ENCODE assay signal across 6 cellular contexts in genomic region chr19:1904385-1905070, GRCh38. TPM values are rescaled to one million over a fixed set of nuclear protein-coding genes. Genes with fewer than 3 reads are reported as not detected.
DNase-seq lines count a peak whose midpoint lies in the region; ATAC-seq and TF ChIP-seq lines count a peak whose summit lies in the region.

No MANE protein-coding gene starts in this region.

- peak overlapping the region; percentile 83 for H3K27ac Mint-ChIP-seq in chondrocyte (ENCODE audit: unreplicated experiment)

- ATAC-seq in GM18498 (IDR thresholded peaks at IDR 0.05; ENCODE audit: unreplicated experiment), result peak; percentile 16
- ATAC-seq in HG03520 (IDR thresholded peaks at IDR 0.05; ENCODE audit: unreplicated experiment), result no peak

- no peaks in the 10 kb centered on the region for H3K9me3 Mint-ChIP-seq in chondrocyte (ENCODE audit: low read depth)

- no peak for TF ChIP-seq CTCF in chondrocyte (IDR thresholded peaks at IDR 0.05)

- peaks cover 26% of the 10 kb centered on the region for H3K79me1 ChIP-seq in trophoblast cell (ENCODE audit: low read length)

- peak overlapping the region; percentile 99 for H2BK5ac ChIP-seq in trophoblast cell (ENCODE audit: low read depth, low read length, poor library complexity)

- no CpG with 5 or more reads among the region's 12 CpGs for WGBS in trophoblast cell (ENCODE audit: extremely low coverage, insufficient coverage, insufficient read length)

- H3K79me2 ChIP-seq in trophoblast cell (ENCODE audit: control insufficient read depth, insufficient read depth, low read length, poor library complexity), result peaks cover 25% of the 10 kb centered on the region

- H3K9me3 ChIP-seq in trophoblast cell (ENCODE audit: insufficient read depth, low read depth, low read length), result no peaks in the 10 kb centered on the region

- peak overlapping the region; percentile 97 for H3K18ac ChIP-seq in trophoblast cell (ENCODE audit: low read length)

- peak overlapping the region; percentile 99 for H3K27ac ChIP-seq in trophoblast cell (ENCODE audit: low read depth, low read length)

- peak overlapping the region; percentile 90 for H3K4ac ChIP-seq in trophoblast cell (ENCODE audit: low read depth, low read length)

- TF ChIP-seq RAD21 in Ishikawa (IDR thresholded peaks at IDR 0.05; ENCODE audit: low read depth), result no peak

- peak overlapping the region; percentile 100 for H4K91ac ChIP-seq in trophoblast cell (ENCODE audit: low read depth, low read length)

- H2AFZ ChIP-seq in trophoblast cell (ENCODE audit: insufficient read depth, low read length, poor library complexity), result peak overlapping the region; percentile 92

- peak overlapping the region; percentile 75 for H3K4me2 ChIP-seq in trophoblast cell (ENCODE audit: low read length)

- H3K36me3 Mint-ChIP-seq in chondrocyte (ENCODE audit: low read depth), result no peaks in the 10 kb centered on the region

- no peak for DNase-seq in chondrocyte (ENCODE audit: low spot score)
- DNase-seq in trophoblast cell, result peak; percentile 95 to 98
- DNase-seq in COLO829 (ENCODE audit: low spot score), result no peak

- H3K36me3 ChIP-seq in trophoblast cell (ENCODE audit: control insufficient read depth in 1 of 2, insufficient read depth in 2 of 2, low read length in 2 of 2), result peaks cover 10 to 17% of the 10 kb centered on the region in 2 experiments

- peak overlapping the region; percentile 99 for H2BK120ac ChIP-seq in trophoblast cell (ENCODE audit: insufficient read depth, low read length, poor library complexity)

- H3K14ac ChIP-seq in trophoblast cell (ENCODE audit: low read length), result peak overlapping the region; percentile 94

- H3K4me1 Mint-ChIP-seq in chondrocyte (ENCODE audit: low read depth), result peaks cover 32% of the 10 kb centered on the region

- peak overlapping the region; percentile 73 for H3K4me3 Mint-ChIP-seq in chondrocyte (ENCODE audit: unreplicated experiment)

- H3K27me3 ChIP-seq in trophoblast cell (ENCODE audit: insufficient read depth, low read length), result no peaks in the 10 kb centered on the region

- no peak overlapping the region for H3K23ac ChIP-seq in trophoblast cell (ENCODE audit: low read length)

- peak overlapping the region; percentile 25 for H3K4me3 ChIP-seq in trophoblast cell (ENCODE audit: low read depth, low read length)

- peak overlapping the region; percentile 65 for H2AK5ac ChIP-seq in trophoblast cell (ENCODE audit: low read length)

- peak overlapping the region; percentile 95 for H4K8ac ChIP-seq in trophoblast cell (ENCODE audit: low read depth, low read length)

- H4K12ac ChIP-seq in trophoblast cell (ENCODE audit: low read depth, low read length), result peak overlapping the region; percentile 99

- no peak for TF ChIP-seq EP300 in Ishikawa (IDR thresholded peaks at IDR 0.05; ENCODE audit: borderline replicate concordance)

- no peaks in the 10 kb centered on the region for H3K27me3 Mint-ChIP-seq in chondrocyte (ENCODE audit: low read depth)

- H3K9ac ChIP-seq in trophoblast cell (ENCODE audit: low read length), result peak overlapping the region; percentile 69

- peak overlapping the region; percentile 97 for H2BK12ac ChIP-seq in trophoblast cell (ENCODE audit: low read length)

- peaks cover 36 to 40% of the 10 kb centered on the region in 2 experiments for H3K4me1 ChIP-seq in trophoblast cell (ENCODE audit: control insufficient read depth in 1 of 2, insufficient read depth in 2 of 2, low read length in 2 of 2)

TF ChIP-seq in Ishikawa, 13 proteins besides CTCF, POLR2A, EP300 and RAD21:
- TF ChIP-seq TEAD4 (IDR thresholded peaks at IDR 0.05), result peak; percentile 56
- TF ChIP-seq CREB1 (IDR thresholded peaks at IDR 0.05; ENCODE audit: low read depth), result no peak
- TF ChIP-seq NFIC (IDR thresholded peaks at IDR 0.05), result peak; percentile 34; the same call in 1 of the 2 replicates
- no peak for TF ChIP-seq YY1 (IDR thresholded peaks at IDR 0.05; ENCODE audit: low read depth)
- TF ChIP-seq TCF12 (IDR thresholded peaks at IDR 0.05; ENCODE audit: low read depth), result peak; percentile 64
- TF ChIP-seq REST (IDR thresholded peaks at IDR 0.05; ENCODE audit: low read depth), result no peak
- TF ChIP-seq FOXM1 (IDR thresholded peaks at IDR 0.05; ENCODE audit: borderline replicate concordance, low read depth), result no peak
TF ChIP-seq in Ishikawa: peak in this region for 3.

RNA-seq across cellular contexts. Expression of gene ADAT3, which starts 0.7 kb away (rescaled TPM):
- 3.2 to 4.3 TPM (median 3.6 TPM) in 3 replicates for total RNA-seq in chondrocyte
- 10.9 and 12.1 TPM in 2 replicates for polyA plus RNA-seq in trophoblast cell (2013)

RNA-seq across cellular contexts. Expression of gene SCAMP4, which starts 0.7 kb away (rescaled TPM):
- total RNA-seq in chondrocyte, result 51.6 to 57.5 TPM (median 57.4 TPM) in 3 replicates
- 70.2 and 70.3 TPM in 2 replicates for polyA plus RNA-seq in trophoblast cell (2013)

RNA-seq across cellular contexts. Expression of gene ABHD17A, which starts 19.2 kb away (rescaled TPM):
- 54.6 to 60.2 TPM (median 54.6 TPM) in 3 replicates for total RNA-seq in chondrocyte
- polyA plus RNA-seq in trophoblast cell (2013), result 55.3 and 58.0 TPM in 2 replicates

RNA-seq across cellular contexts. Expression of gene CSNK1G2, which starts 36.4 kb away (rescaled TPM):
- 57.4 to 74.9 TPM (median 58.9 TPM) in 3 replicates for total RNA-seq in chondrocyte
- 92.2 and 93.2 TPM in 2 replicates for polyA plus RNA-seq in trophoblast cell (2013)

RNA-seq across cellular contexts. Expression of gene KLF16, which starts 41.1 kb away (rescaled TPM):
- total RNA-seq in chondrocyte, result 25.0 to 38.9 TPM (median 38.9 TPM) in 3 replicates
- 18.5 and 21.1 TPM in 2 replicates for polyA plus RNA-seq in trophoblast cell (2013)

Comparison
In these comparisons a context has a peak if more than half of its experiments do, and no peak if none do; other contexts are left out.
1. DNase-seq: peak in trophoblast cell (2 of 2); none in chondrocyte (single experiment) and COLO829 (single experiment).